8 cellular contexts compared by ENCODE assay signal in genomic region chr11:96464695-96465307, GRCh38.
A peak's percentile ranks its signal among the peaks of the same experiment; 100 is the strongest.
DNase-seq lines count a peak whose midpoint lies in the region; ATAC-seq, FAIRE-seq and TF ChIP-seq lines count a peak whose summit lies in the region.

No MANE protein-coding gene starts in this region.

- no peaks in the 10 kb centered on the region for H3K9me3 Mint-ChIP-seq in stimulated activated naive CD8-positive, alpha-beta T cell treated with anti-CD3 and anti-CD28 coated beads, Interleukin-15, amount 100 ng/mL, for 72 hours

- peak; percentile 41 for TF ChIP-seq CTCF in HL-60 (IDR thresholded peaks at IDR 0.05; ENCODE audit: insufficient read depth, low read length)
- peak; percentile 48 to 80 (median 68) for TF ChIP-seq CTCF in K562 (IDR thresholded peaks at IDR 0.05 in 2 of 3, conservative IDR thresholded peaks at IDR 0.05 in 1 of 3; ENCODE audit: insufficient read depth in 2 of 3, low read depth in 1 of 3, low read length in 3 of 3)

- H3K4me2 ChIP-seq in K562 (ENCODE audit: insufficient read depth, low read length), result no peak overlapping the region

- peak; percentile 89 to 94 for TF ChIP-seq RAD21 in K562 (CRISPR knock-in tag; conservative IDR thresholded peaks at IDR 0.05 in 1 of 2, IDR thresholded peaks at IDR 0.05 in 1 of 2)

- peak; percentile 86 for FAIRE-seq in K562 (lab: Jason Lieb, UNC)

- no peaks in the 10 kb centered on the region for H3K27me3 ChIP-seq in HL-60 (ENCODE audit: insufficient read depth, poor library complexity, severe bottlenecking)
- H3K27me3 ChIP-seq in K562 (ENCODE audit: control insufficient read depth in 2 of 2, insufficient read depth in 2 of 2, low read length in 2 of 2), result no peaks in the 10 kb centered on the region
- H3K27me3 ChIP-seq in iPS-15b (ENCODE audit: control insufficient read depth, insufficient read depth, low read length), result no peaks in the 10 kb centered on the region

- CTCF ChIA-PET in K562 (lab: Yijun Ruan, JAX; ENCODE audit: low intra/inter-chr PET ratio), result interaction anchor here (1.2 kb wide), 1 partner anchor 676 kb away, joined by 6 read pairs; no protein-coding TSS in a partner anchor

- peak overlapping the region in 1 of 2 donors; percentile 28 for H3K4me3 Mint-ChIP-seq in stimulated activated naive CD8-positive, alpha-beta T cell treated with anti-CD3 and anti-CD28 coated beads, Interleukin-15, amount 100 ng/mL, for 72 hours

- TF ChIP-seq EP300 in K562 (IDR thresholded peaks at IDR 0.05; ENCODE audit: low read length), result no peak

- DNase-seq in NCI-H510A treated with DMSO at 0.1 percent for 48 hours (lab: John Stamatoyannopoulos, UW) (peak; percentile 76), NCI-H510A (lab: John Stamatoyannopoulos, UW) (no peak), HL-60 (ENCODE audit: low read depth in 1 of 2, low spot score in 1 of 2) (peak; percentile 26 to 28), NCI-H69 (lab: John Stamatoyannopoulos, UW) (peak; percentile 90), K562 (ENCODE audit: extremely low read depth in 1 of 4, low spot score in 3 of 4) (peak; percentile 73 to 78 (median 76))
- DNase-seq in stimulated activated naive CD8-positive, alpha-beta T cell treated with anti-CD3 and anti-CD28 coated beads, Interleukin-15, amount 100 ng/mL, for 72 hours, result peak in 1 of 2 donors; percentile 8

- H3K9ac ChIP-seq in K562 (ENCODE audit: insufficient read depth in 1 of 2, low read depth in 2 of 2, low read length in 2 of 2), result no peak overlapping the region
- no peak overlapping the region for H3K9ac ChIP-seq in iPS-15b (ENCODE audit: low read depth, low read length)

- POLR2A ChIA-PET in K562 (lab: Yijun Ruan, JAX), result interaction anchor here (0.5 to 0.8 kb wide), 2 partner anchors 19 to 287 kb away, joined by 3 read pairs; no protein-coding TSS in a partner anchor

- no peak overlapping the region for H2AFZ ChIP-seq in K562 (ENCODE audit: low read depth, low read length)

- H3K9me3 ChIP-seq in K562 (replicated peaks; ENCODE audit: control insufficient read depth, insufficient read depth, low read depth, low read length) (no peaks in the 10 kb centered on the region), iPS-15b (ENCODE audit: control insufficient read depth, insufficient read depth, low read length) (no peaks in the 10 kb centered on the region)

- peak; percentile 79 for ATAC-seq in GM21390 (IDR thresholded peaks at IDR 0.05; ENCODE audit: unreplicated experiment)
- peak; percentile 98 for ATAC-seq in K562
- peak; percentile 75 for ATAC-seq in stimulated activated naive CD8-positive, alpha-beta T cell treated with anti-CD3 and anti-CD28 coated beads, Interleukin-15, amount 100 ng/mL, for 72 hours

- H3K27ac Mint-ChIP-seq in stimulated activated naive CD8-positive, alpha-beta T cell treated with anti-CD3 and anti-CD28 coated beads, Interleukin-15, amount 100 ng/mL, for 72 hours, result no peak overlapping the region

- H3K4me1 Mint-ChIP-seq in stimulated activated naive CD8-positive, alpha-beta T cell treated with anti-CD3 and anti-CD28 coated beads, Interleukin-15, amount 100 ng/mL, for 72 hours, result no peaks in the 10 kb centered on the region

- no peak for TF ChIP-seq POLR2A in K562 (conservative IDR thresholded peaks at IDR 0.05)

- H3K4me1 ChIP-seq in K562 (replicated peaks in 1 of 2; ENCODE audit: control insufficient read depth in 2 of 2, insufficient read depth in 2 of 2, low read length in 2 of 2) (peaks cover 0 to 3% of the 10 kb centered on the region in 2 experiments; a peak in 1 of 5 replicates), iPS-15b (ENCODE audit: control insufficient read depth, insufficient read depth, low read length) (peaks cover 10% of the 10 kb centered on the region)

- peaks cover under 1% of the 10 kb centered on the region for H3K27me3 Mint-ChIP-seq in stimulated activated naive CD8-positive, alpha-beta T cell treated with anti-CD3 and anti-CD28 coated beads, Interleukin-15, amount 100 ng/mL, for 72 hours

- no TSS peak for BruUV-seq in K562 (replicated peaks; lab: Mats Ljungman, UMichigan)

- H3K36me3 ChIP-seq in K562 (ENCODE audit: control insufficient read depth, insufficient read depth, low read length) (no peaks in the 10 kb centered on the region), iPS-15b (ENCODE audit: control insufficient read depth, insufficient read depth, low read length) (no peaks in the 10 kb centered on the region)

- in situ Hi-C loops in K562 (cut with MboI), result loop anchor here (10.0 to 25.0 kb wide), 2 partner anchors 670 to 822 kb away; no protein-coding TSS in a partner anchor

- H3K27ac ChIP-seq in HL-60 (replicated peaks) (no peak overlapping the region), K562 (ENCODE audit: extremely low read depth, low read depth, low read length) (no peak overlapping the region)

- intact Hi-C loops in K562 (cut with micrococcal nuclease), result loop anchor here (1.0 to 10.0 kb wide), 4 partner anchors 52 to 676 kb away; no protein-coding TSS in a partner anchor

- H3K79me2 ChIP-seq in K562 (ENCODE audit: control insufficient read depth, insufficient read depth, low read length), result no peaks in the 10 kb centered on the region

- H3K9me1 ChIP-seq in K562 (ENCODE audit: control insufficient read depth, insufficient read depth, low read length), result no peaks in the 10 kb centered on the region

- H3K4me3 ChIP-seq in HL-60 (replicated peaks; ENCODE audit: insufficient read depth, low read length) (no peak overlapping the region), K562 (no peak overlapping the region), iPS-15b (ENCODE audit: low read depth, low read length) (peak overlapping the region; percentile 18)

- no peaks in the 10 kb centered on the region for H4K20me1 ChIP-seq in K562 (replicated peaks; ENCODE audit: control insufficient read depth, insufficient read depth, low read length)

- WGBS in K562 (ENCODE audit: insufficient coverage, low coverage, missing lambda C conversion rate), result 6% methylated on average over 7 of the region's 7 CpGs

TF ChIP-seq in K562, 482 proteins besides CTCF, POLR2A, EP300 and RAD21 (continues in another document):
- TF ChIP-seq TAF15 (IDR thresholded peaks at IDR 0.05; ENCODE audit: low read depth, low read length) (no peak), UBTF (IDR thresholded peaks at IDR 0.05; ENCODE audit: borderline replicate concordance in 1 of 2, low read depth in 2 of 2, low read length in 2 of 2) (no peak), FOXK2 (conservative IDR thresholded peaks at IDR 0.05 in 1 of 2, IDR thresholded peaks at IDR 0.05 in 1 of 2; ENCODE audit: low read depth in 2 of 2) (peak in 1 of 2 experiments; percentile 32; a peak in 2 of 4 replicates), SIN3A (IDR thresholded peaks at IDR 0.05; ENCODE audit: borderline replicate concordance in 2 of 2, control insufficient read depth in 1 of 2, low read depth in 2 of 2, low read length in 2 of 2) (no peak), MAZ (CRISPR knock-in tag; conservative IDR thresholded peaks at IDR 0.05 in 1 of 2, IDR thresholded peaks at IDR 0.05 in 1 of 2) (0 out of 4 replicates have a peak, but pooled peaks of 1 of the 2 experiments have one; percentile 35), RAD51 (IDR thresholded peaks at IDR 0.05; ENCODE audit: borderline replicate concordance, low read depth) (no peak), DEAF1 (CRISPR knock-in tag; IDR thresholded peaks at IDR 0.05) (peak; percentile 88), CHAMP1 (IDR thresholded peaks at IDR 0.05) (peak; percentile 32; the same call in 1 of the 2 replicates), ZKSCAN8 (CRISPR knock-in tag; IDR thresholded peaks at IDR 0.05) (no peak)
